ENCODE assay signal across 17 cellular contexts in the genomic region with DNA sequence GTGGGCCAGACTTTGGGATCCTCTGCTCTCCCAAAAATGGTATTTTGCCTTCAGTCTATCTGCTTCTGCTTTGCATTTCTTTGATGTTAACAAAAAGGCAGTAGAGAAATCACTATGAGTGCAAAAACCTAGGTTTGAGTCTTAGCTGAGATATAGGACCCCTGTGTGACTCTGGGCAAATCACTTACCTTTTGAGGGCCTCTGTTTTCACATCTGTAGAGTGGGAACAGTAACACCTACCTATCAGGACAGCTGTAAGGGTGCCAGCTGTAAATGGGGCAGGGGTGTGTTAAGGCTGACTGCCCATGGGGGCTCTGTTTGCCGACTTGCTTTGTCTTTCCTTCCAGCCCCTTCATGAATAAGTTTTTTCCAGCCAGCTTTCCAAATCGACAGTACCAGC. TPM values are rescaled to one million over a fixed set of nuclear protein-coding genes. Genes with fewer than 3 reads are reported as not detected.
DNase-seq lines count a peak whose midpoint lies in the region; ATAC-seq and TF ChIP-seq lines count a peak whose summit lies in the region.
"Had no signal": no experiment of that assay in that cellular context is flagged by ENCODE, and none has a peak within 500 bp of the region (broad histone marks: within the 10 kb centered on the region; RNA-seq: fewer than 3 reads in every experiment).

No MANE protein-coding gene starts in this region.

- H3K36me3 ChIP-seq in ascending aorta (peaks cover 37 to 41% of the 10 kb centered on the region in 2 donors), vagina (peaks cover 0 to 27% of the 10 kb centered on the region in 2 donors)
- H3K36me3 ChIP-seq in naive thymus-derived CD4-positive, alpha-beta T cell (ENCODE audit: control insufficient read depth in 2 of 3, insufficient read depth in 3 of 3, low read length in 3 of 3) = peaks cover 0 to 66% (median 13%) of the 10 kb centered on the region in 3 experiments

- H3K4me1 ChIP-seq in ascending aorta (no peaks in the 10 kb centered on the region), vagina (peaks cover 51% of the 10 kb centered on the region)
- peaks cover 0 to 6% of the 10 kb centered on the region in 2 donors for H3K4me1 ChIP-seq in naive thymus-derived CD4-positive, alpha-beta T cell (ENCODE audit: control insufficient read depth in 2 of 2, insufficient read depth in 2 of 2, low read length in 2 of 2)
- H3K4me1 ChIP-seq: BE2C had no signal

- peaks cover 66% of the 10 kb centered on the region for H3K36me3 Mint-ChIP-seq in stimulated activated naive CD8-positive, alpha-beta T cell treated with anti-CD3 and anti-CD28 coated beads, Interleukin-15, Interleukin-2, amounts not matched to agents 100 ng/mL and 50 ng/mL, for 24 hours (ENCODE audit: low read depth)
- H3K36me3 Mint-ChIP-seq in naive thymus-derived CD4-positive, alpha-beta T cell = peaks cover 0 to 22% (median 12%) of the 10 kb centered on the region in 5 donors

- H3K27me3 ChIP-seq in ascending aorta (no peaks in the 10 kb centered on the region), vagina (no peaks in the 10 kb centered on the region)
- H3K27me3 ChIP-seq in naive thymus-derived CD4-positive, alpha-beta T cell (ENCODE audit: control insufficient read depth in 2 of 2, insufficient read depth in 2 of 2, low read length in 2 of 2) = no peaks in the 10 kb centered on the region
- H3K27me3 ChIP-seq: BE2C had no signal

- no peaks in the 10 kb centered on the region for H3K27me3 Mint-ChIP-seq in stimulated activated naive CD8-positive, alpha-beta T cell treated with anti-CD3 and anti-CD28 coated beads, Interleukin-15, Interleukin-2, amounts not matched to agents 100 ng/mL and 50 ng/mL, for 24 hours
- no peaks in the 10 kb centered on the region for H3K27me3 Mint-ChIP-seq in stimulated activated naive CD8-positive, alpha-beta T cell treated with anti-CD3 and anti-CD28 coated beads, Interleukin-15, amount 100 ng/mL, for 72 hours
- no peaks in the 10 kb centered on the region for H3K27me3 Mint-ChIP-seq in naive thymus-derived CD4-positive, alpha-beta T cell
- H3K27me3 Mint-ChIP-seq: IgD-negative memory B cell; stimulated activated naive B cell treated with anti-CD40 and anti-IgM and Interleukin-4, amounts not matched to agents 10 μg/mL and 1 μg/mL and 100 μg/mL, for 72 hours had no signal

- H3K4me3 ChIP-seq in ascending aorta (no peak overlapping the region), vagina (no peak overlapping the region)
- H3K4me3 ChIP-seq in naive thymus-derived CD4-positive, alpha-beta T cell (ENCODE audit: low read length) = no peak overlapping the region
- H3K4me3 ChIP-seq: lung had no signal

- intact Hi-C loops in ascending aorta (cut with DNase I) = no loop called here
- intact Hi-C loops in naive thymus-derived CD4-positive, alpha-beta T cell (cut with micrococcal nuclease) = no loop called here
- intact Hi-C loops in vagina (cut with DNase I) = no loop called here

- ATAC-seq in stimulated activated naive CD8-positive, alpha-beta T cell treated with anti-CD3 and anti-CD28 coated beads, Interleukin-15, amount 100 ng/mL, for 72 hours = no peak
- no peak for ATAC-seq in naive thymus-derived CD4-positive, alpha-beta T cell
- ATAC-seq in HG02798 (IDR thresholded peaks at IDR 0.05; ENCODE audit: poor library complexity, unreplicated experiment) (no peak), GM19035 (IDR thresholded peaks at IDR 0.05; ENCODE audit: unreplicated experiment) (no peak)
- ATAC-seq: activated T-cell treated with anti-CD3 and anti-CD28 coated beads, Interleukin-2, amount 50 U/mL, for 4 hours; stimulated activated naive B cell treated with anti-CD40 and anti-IgM and Interleukin-4, amounts not matched to agents 10 μg/mL and 1 μg/mL and 100 μg/mL, for 72 hours had no signal

- no peak for DNase-seq in stimulated activated naive CD8-positive, alpha-beta T cell treated with anti-CD3 and anti-CD28 coated beads, Interleukin-15, amount 100 ng/mL, for 72 hours
- DNase-seq in ascending aorta (ENCODE audit: low spot score in 2 of 2) (no peak), vagina (ENCODE audit: extremely low spot score in 2 of 2) (no peak), NCI-H524 (lab: John Stamatoyannopoulos, UW) (no peak)
- no peak for DNase-seq in naive thymus-derived CD4-positive, alpha-beta T cell
- DNase-seq: activated T-cell treated with anti-CD3 and anti-CD28 coated beads, Interleukin-2, amount 50 U/mL, for 4 hours; NCI-H1436 treated with DMSO at 0.1 percent for 48 hours; NCI-H526 treated with DMSO at 0.1 percent for 48 hours; stimulated activated CD4-positive, alpha-beta T cell treated with anti-CD3 and anti-CD28 coated beads, Interleukin-2, amount 100 ng/mL, for 24 hours; stimulated activated naive B cell treated with anti-CD40 and anti-IgM and Interleukin-4, amounts not matched to agents 10 μg/mL and 1 μg/mL and 100 μg/mL, for 72 hours had no signal

- peak overlapping the region; percentile 74 for H3K27ac Mint-ChIP-seq in stimulated activated naive CD8-positive, alpha-beta T cell treated with anti-CD3 and anti-CD28 coated beads, Interleukin-15, Interleukin-2, amounts not matched to agents 100 ng/mL and 50 ng/mL, for 24 hours
- no peak overlapping the region for H3K27ac Mint-ChIP-seq in stimulated activated naive CD8-positive, alpha-beta T cell treated with anti-CD3 and anti-CD28 coated beads, Interleukin-15, amount 100 ng/mL, for 72 hours
- H3K27ac Mint-ChIP-seq in naive thymus-derived CD4-positive, alpha-beta T cell = peak overlapping the region in 5 of 9 donors; percentile 17 to 94 (median 72)
- H3K27ac Mint-ChIP-seq: stimulated activated naive B cell treated with anti-CD40 and anti-IgM and Interleukin-4, amounts not matched to agents 10 μg/mL and 1 μg/mL and 100 μg/mL, for 72 hours had no signal

- CTCF ChIA-PET in naive thymus-derived CD4-positive, alpha-beta T cell (lab: Charles Lee) = no interaction called here

- peak overlapping the region; percentile 55 for H3K27ac ChIP-seq in ascending aorta
- H3K27ac ChIP-seq in naive thymus-derived CD4-positive, alpha-beta T cell (ENCODE audit: low read depth, low read length) = no peak overlapping the region
- H3K27ac ChIP-seq in vagina = peak overlapping the region; percentile 63
- H3K27ac ChIP-seq: VCaP had no signal

- H3K9me3 Mint-ChIP-seq in stimulated activated naive CD8-positive, alpha-beta T cell treated with anti-CD3 and anti-CD28 coated beads, Interleukin-15, Interleukin-2, amounts not matched to agents 100 ng/mL and 50 ng/mL, for 24 hours = no peaks in the 10 kb centered on the region
- no peaks in the 10 kb centered on the region for H3K9me3 Mint-ChIP-seq in stimulated activated naive CD8-positive, alpha-beta T cell treated with anti-CD3 and anti-CD28 coated beads, Interleukin-15, amount 100 ng/mL, for 72 hours
- no peaks in the 10 kb centered on the region for H3K9me3 Mint-ChIP-seq in naive thymus-derived CD4-positive, alpha-beta T cell
- H3K9me3 Mint-ChIP-seq: activated T-cell treated with anti-CD3 and anti-CD28 coated beads, Interleukin-2, amount 50 U/mL, for 4 hours; IgD-negative memory B cell; stimulated activated naive B cell treated with anti-CD40 and anti-IgM and Interleukin-4, amounts not matched to agents 10 μg/mL and 1 μg/mL and 100 μg/mL, for 72 hours had no signal

- POLR2A ChIA-PET in naive thymus-derived CD4-positive, alpha-beta T cell (lab: Charles Lee) = no interaction called here

- no peak for TF ChIP-seq CTCF in ascending aorta (IDR thresholded peaks at IDR 0.05)
- no peak for TF ChIP-seq CTCF in vagina (IDR thresholded peaks at IDR 0.05)

- no peak overlapping the region for H3K4me3 Mint-ChIP-seq in stimulated activated naive CD8-positive, alpha-beta T cell treated with anti-CD3 and anti-CD28 coated beads, Interleukin-15, Interleukin-2, amounts not matched to agents 100 ng/mL and 50 ng/mL, for 24 hours
- no peak overlapping the region for H3K4me3 Mint-ChIP-seq in stimulated activated naive CD8-positive, alpha-beta T cell treated with anti-CD3 and anti-CD28 coated beads, Interleukin-15, amount 100 ng/mL, for 72 hours
- H3K4me3 Mint-ChIP-seq in naive thymus-derived CD4-positive, alpha-beta T cell = no peak overlapping the region
- H3K4me3 Mint-ChIP-seq: activated T-cell treated with anti-CD3 and anti-CD28 coated beads, Interleukin-2, amount 50 U/mL, for 4 hours; stimulated activated naive B cell treated with anti-CD40 and anti-IgM and Interleukin-4, amounts not matched to agents 10 μg/mL and 1 μg/mL and 100 μg/mL, for 72 hours had no signal

- peaks cover 61% of the 10 kb centered on the region for H3K4me1 Mint-ChIP-seq in stimulated activated naive CD8-positive, alpha-beta T cell treated with anti-CD3 and anti-CD28 coated beads, Interleukin-15, Interleukin-2, amounts not matched to agents 100 ng/mL and 50 ng/mL, for 24 hours (ENCODE audit: low read depth)
- H3K4me1 Mint-ChIP-seq in stimulated activated naive CD8-positive, alpha-beta T cell treated with anti-CD3 and anti-CD28 coated beads, Interleukin-15, amount 100 ng/mL, for 72 hours = peaks cover 38% of the 10 kb centered on the region
- H3K4me1 Mint-ChIP-seq in naive thymus-derived CD4-positive, alpha-beta T cell = peaks cover 8 to 47% (median 29%) of the 10 kb centered on the region in 7 donors

- H3K9me3 ChIP-seq in ascending aorta (no peaks in the 10 kb centered on the region), vagina (no peaks in the 10 kb centered on the region)
- H3K9me3 ChIP-seq in naive thymus-derived CD4-positive, alpha-beta T cell (ENCODE audit: control insufficient read depth in 2 of 3, low read length in 3 of 3) = no peaks in the 10 kb centered on the region
- H3K9me3 ChIP-seq: BE2C had no signal

- no peak for TF ChIP-seq POLR2A in vagina (IDR thresholded peaks at IDR 0.05)

RNA-seq across cellular contexts. Expression of gene HM13, which starts 30.4 kb away (rescaled TPM):
- total RNA-seq in ascending aorta (84.9 TPM), vagina (77.8 TPM)
- 100 to 1,000 TPM; 102 to 197 (median 133) TPM for total RNA-seq in naive thymus-derived CD4-positive, alpha-beta T cell
- 100 to 1,000 TPM; 109 to 140 TPM for polyA plus RNA-seq in naive thymus-derived CD4-positive, alpha-beta T cell

Comparison
In these comparisons a context has a peak if more than half of its experiments do, and no peak if none do; other contexts are left out.
1. H3K27ac Mint-ChIP-seq: peak in stimulated activated naive CD8-positive, alpha-beta T cell treated with anti-CD3 and anti-CD28 coated beads, Interleukin-15, Interleukin-2, amounts not matched to agents 100 ng/mL and 50 ng/mL, for 24 hours (single experiment) and naive thymus-derived CD4-positive, alpha-beta T cell (5 of 9); none in stimulated activated naive CD8-positive, alpha-beta T cell treated with anti-CD3 and anti-CD28 coated beads, Interleukin-15, amount 100 ng/mL, for 72 hours (0 of 2).